In genomic region chr6:36197739-36198221, GRCh38 we compare ENCODE assay signal across 8 cellular contexts.
A peak's percentile ranks its signal among the peaks of the same experiment; 100 is the strongest.
DNase-seq lines count a peak whose midpoint lies in the region; ATAC-seq, FAIRE-seq and TF ChIP-seq lines count a peak whose summit lies in the region.

No MANE protein-coding gene starts in this region.

- peaks cover 23% of the 10 kb centered on the region for H3K36me3 ChIP-seq in neutrophil

- no peaks in the 10 kb centered on the region for H3K27me3 ChIP-seq in neutrophil

- peak overlapping the region; percentile 77 to 82 for H3K4me3 ChIP-seq in neutrophil (ENCODE audit: low read depth in 1 of 2, low read length in 1 of 2)

- peak overlapping the region; percentile 96 for H3K27ac ChIP-seq in neutrophil

- no peak for FAIRE-seq in D721Med (lab: Jason Lieb, UNC)

- ATAC-seq in HG02938 (IDR thresholded peaks at IDR 0.05; ENCODE audit: unreplicated experiment) (no peak), GM21381 (IDR thresholded peaks at IDR 0.05; ENCODE audit: unreplicated experiment) (no peak), GM21723 (IDR thresholded peaks at IDR 0.05; ENCODE audit: unreplicated experiment) (no peak)

- TF ChIP-seq CTCF in neutrophil (IDR thresholded peaks at IDR 0.05) (no peak), D721Med (IDR thresholded peaks at IDR 0.05; ENCODE audit: insufficient read depth, missing control alignments) (no peak)

- no peaks in the 10 kb centered on the region for H3K9me3 ChIP-seq in neutrophil

- H3K4me1 ChIP-seq in neutrophil (ENCODE audit: control insufficient read depth in 1 of 2, insufficient read depth in 1 of 2, low read depth in 1 of 2, low read length in 1 of 2) = peaks cover 36 to 41% of the 10 kb centered on the region in 2 experiments

- DNase-seq in COR-L47 (lab: John Stamatoyannopoulos, UW) = peak; percentile 27
- DNase-seq in NCI-H446 (lab: John Stamatoyannopoulos, UW) = peak; percentile 72 to 91
- DNase-seq in effector CD8-positive, alpha-beta T cell (lab: John Stamatoyannopoulos, UW) = peak; percentile 5
- DNase-seq in D721Med (ENCODE audit: insufficient read length, low spot score) = no peak
